ENCODE assay signal across 8 cellular contexts in the genomic region with DNA sequence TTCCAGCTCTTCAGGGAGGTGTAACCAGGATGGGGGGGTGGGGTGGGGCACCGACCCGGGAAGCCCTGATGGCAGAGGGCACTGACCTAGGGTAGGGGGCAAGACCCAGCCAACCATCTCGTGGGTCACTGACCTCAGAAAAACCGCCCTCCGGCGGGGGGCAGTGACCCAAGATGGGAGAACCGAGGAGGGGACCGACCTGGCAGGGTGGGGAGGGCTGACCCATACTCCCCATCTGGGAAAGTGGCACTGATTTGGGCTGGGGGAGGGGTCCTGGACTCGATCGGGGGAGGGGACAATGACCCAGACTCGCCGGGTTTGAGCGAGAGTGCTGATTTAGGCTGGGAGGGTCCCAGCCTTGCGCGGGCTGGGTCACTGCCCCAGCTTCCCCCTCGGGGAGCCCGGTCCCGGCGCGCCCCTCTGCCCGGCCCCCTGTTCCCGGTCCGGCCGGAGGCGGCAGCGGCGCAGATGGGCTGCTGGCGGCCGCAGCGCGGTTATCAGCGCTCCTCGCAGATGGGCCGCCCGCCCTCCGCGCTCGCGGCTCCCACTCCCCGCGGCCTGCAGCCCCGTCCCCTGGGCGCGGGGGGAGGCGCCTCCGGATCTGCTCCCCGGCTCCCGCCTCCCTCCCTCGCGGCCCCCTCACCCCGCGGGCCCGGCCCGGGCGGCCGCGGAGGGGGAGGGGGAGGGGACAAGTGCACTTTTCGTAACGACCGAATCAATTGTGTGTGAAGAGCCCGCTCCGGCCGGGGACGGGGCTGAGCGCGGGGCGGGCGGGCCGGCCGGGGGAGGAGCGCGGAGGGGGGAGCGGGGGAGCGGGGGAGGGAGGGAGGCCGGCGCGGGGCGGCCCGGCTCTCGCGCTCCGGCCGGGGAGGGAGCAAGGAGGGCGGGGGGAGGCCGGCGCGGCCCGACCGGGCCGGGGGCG. TPM values are rescaled to one million over a fixed set of nuclear protein-coding genes. Genes with fewer than 3 reads are reported as not detected.
DNase-seq lines count a peak whose midpoint lies in the region; ATAC-seq and TF ChIP-seq lines count a peak whose summit lies in the region.

No MANE protein-coding gene starts in this region.

- ATAC-seq in SK-N-SH treated with all-trans-retinoic acid at 6 μM for 48 hours (peak; percentile 25; the same call in 2 of the 3 replicates), HG02938 (IDR thresholded peaks at IDR 0.05; ENCODE audit: unreplicated experiment) (no peak)

- H3K4me3 ChIP-seq in choroid plexus epithelial cell (ENCODE audit: low read depth, low read length) = peak overlapping the region; percentile 82
- peak overlapping the region; percentile 35 for H3K4me3 ChIP-seq in mesendoderm (ENCODE audit: low read length)
- peak overlapping the region; percentile 56 for H3K4me3 ChIP-seq in urinary bladder (ENCODE audit: low read depth, low read length)

- no peak overlapping the region for H4K5ac ChIP-seq in mesendoderm (ENCODE audit: low read length)

- H3K4me1 ChIP-seq in mesendoderm (ENCODE audit: control insufficient read depth, low read depth, low read length) = peaks cover 3% of the 10 kb centered on the region
- H3K4me1 ChIP-seq in urinary bladder (ENCODE audit: insufficient read depth) = no peaks in the 10 kb centered on the region

- H3K27me3 ChIP-seq in mesendoderm (ENCODE audit: insufficient read depth, low read length, poor library complexity) = peaks cover 10% of the 10 kb centered on the region

- H4K8ac ChIP-seq in mesendoderm (ENCODE audit: low read depth, low read length) = peak overlapping the region; percentile 58

- H2BK15ac ChIP-seq in mesendoderm (replicated peaks; ENCODE audit: low read depth) = no peak overlapping the region

- H3K27ac ChIP-seq in mesendoderm (ENCODE audit: low read depth, low read length) (no peak overlapping the region), urinary bladder (ENCODE audit: low read depth) (no peak overlapping the region)

- H3K9ac ChIP-seq in mesendoderm (ENCODE audit: low read length) = peak overlapping the region; percentile 67

- TF ChIP-seq CTCF in choroid plexus epithelial cell (conservative IDR thresholded peaks at IDR 0.05; ENCODE audit: low read depth, low read length) = no peak

- no peak overlapping the region for H3K23ac ChIP-seq in mesendoderm (ENCODE audit: low read length)

- H2BK5ac ChIP-seq in mesendoderm (ENCODE audit: low read length) = no peak overlapping the region

- H3K79me1 ChIP-seq in mesendoderm (ENCODE audit: low read length) = no peaks in the 10 kb centered on the region

- DNase-seq in NCI-H524 (lab: John Stamatoyannopoulos, UW) = peak; percentile 47 to 75
- no peak for DNase-seq in NCI-H524 treated with DMSO at 0.1 percent for 48 hours (lab: John Stamatoyannopoulos, UW)
- DNase-seq in choroid plexus epithelial cell (ENCODE audit: low read depth) = no peak
- DNase-seq in mesendoderm = peak; percentile 53
- DNase-seq in amniotic stem cell (lab: John Stamatoyannopoulos, UW) = no peak

- H3K79me2 ChIP-seq in mesendoderm (ENCODE audit: control insufficient read depth, insufficient read depth, low read length) = no peaks in the 10 kb centered on the region

- peak overlapping the region; percentile 45 for H3K4ac ChIP-seq in mesendoderm (ENCODE audit: low read depth, low read length)

- H3K56ac ChIP-seq in mesendoderm (ENCODE audit: low read length) = peak overlapping the region; percentile 83

- H3K18ac ChIP-seq in mesendoderm (ENCODE audit: low read length) = peak overlapping the region; percentile 85

- H2AK5ac ChIP-seq in mesendoderm (ENCODE audit: low read length) = no peak overlapping the region

- peak overlapping the region; percentile 56 for H3K4me2 ChIP-seq in mesendoderm (ENCODE audit: low read length)

- peak overlapping the region; percentile 31 for H2BK120ac ChIP-seq in mesendoderm (ENCODE audit: low read depth, low read length)

- H3K36me3 ChIP-seq in mesendoderm (ENCODE audit: control insufficient read depth, insufficient read depth, low read length) = no peaks in the 10 kb centered on the region
- no peaks in the 10 kb centered on the region for H3K36me3 ChIP-seq in urinary bladder (ENCODE audit: insufficient read depth)

- no CpG with 5 or more reads among the region's 91 CpGs for WGBS in mesendoderm (ENCODE audit: extremely low coverage, insufficient coverage, low lambda C conversion rate)
- 5% methylated on average over 84 of the region's 91 CpGs for WGBS in urinary bladder

TF ChIP-seq in SK-N-SH treated with all-trans-retinoic acid at 6 μM for 48 hours, 23 proteins besides CTCF, POLR2A, EP300 and RAD21 (continues in another document):
- no peak for TF ChIP-seq TOX (CRISPR knock-in tag; IDR thresholded peaks at IDR 0.05; ENCODE audit: borderline replicate concordance)
- TF ChIP-seq ISL1 (CRISPR knock-in tag; IDR thresholded peaks at IDR 0.05) = no peak
- TF ChIP-seq, protein P1, sequence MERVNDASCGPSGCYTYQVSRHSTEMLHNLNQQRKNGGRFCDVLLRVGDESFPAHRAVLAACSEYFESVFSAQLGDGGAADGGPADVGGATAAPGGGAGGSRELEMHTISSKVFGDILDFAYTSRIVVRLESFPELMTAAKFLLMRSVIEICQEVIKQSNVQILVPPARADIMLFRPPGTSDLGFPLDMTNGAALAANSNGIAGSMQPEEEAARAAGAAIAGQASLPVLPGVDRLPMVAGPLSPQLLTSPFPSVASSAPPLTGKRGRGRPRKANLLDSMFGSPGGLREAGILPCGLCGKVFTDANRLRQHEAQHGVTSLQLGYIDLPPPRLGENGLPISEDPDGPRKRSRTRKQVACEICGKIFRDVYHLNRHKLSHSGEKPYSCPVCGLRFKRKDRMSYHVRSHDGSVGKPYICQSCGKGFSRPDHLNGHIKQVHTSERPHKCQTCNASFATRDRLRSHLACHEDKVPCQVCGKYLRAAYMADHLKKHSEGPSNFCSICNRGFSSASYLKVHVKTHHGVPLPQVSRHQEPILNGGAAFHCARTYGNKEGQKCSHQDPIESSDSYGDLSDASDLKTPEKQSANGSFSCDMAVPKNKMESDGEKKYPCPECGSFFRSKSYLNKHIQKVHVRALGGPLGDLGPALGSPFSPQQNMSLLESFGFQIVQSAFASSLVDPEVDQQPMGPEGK (CRISPR knock-in tag; IDR thresholded peaks at IDR 0.05; ENCODE audit: borderline replicate concordance) = no peak
- no peak for TF ChIP-seq ZFP30 (CRISPR knock-in tag; IDR thresholded peaks at IDR 0.05)
- TF ChIP-seq ZC3H10 (CRISPR knock-in tag; IDR thresholded peaks at IDR 0.05) = no peak
- TF ChIP-seq, protein P2, sequence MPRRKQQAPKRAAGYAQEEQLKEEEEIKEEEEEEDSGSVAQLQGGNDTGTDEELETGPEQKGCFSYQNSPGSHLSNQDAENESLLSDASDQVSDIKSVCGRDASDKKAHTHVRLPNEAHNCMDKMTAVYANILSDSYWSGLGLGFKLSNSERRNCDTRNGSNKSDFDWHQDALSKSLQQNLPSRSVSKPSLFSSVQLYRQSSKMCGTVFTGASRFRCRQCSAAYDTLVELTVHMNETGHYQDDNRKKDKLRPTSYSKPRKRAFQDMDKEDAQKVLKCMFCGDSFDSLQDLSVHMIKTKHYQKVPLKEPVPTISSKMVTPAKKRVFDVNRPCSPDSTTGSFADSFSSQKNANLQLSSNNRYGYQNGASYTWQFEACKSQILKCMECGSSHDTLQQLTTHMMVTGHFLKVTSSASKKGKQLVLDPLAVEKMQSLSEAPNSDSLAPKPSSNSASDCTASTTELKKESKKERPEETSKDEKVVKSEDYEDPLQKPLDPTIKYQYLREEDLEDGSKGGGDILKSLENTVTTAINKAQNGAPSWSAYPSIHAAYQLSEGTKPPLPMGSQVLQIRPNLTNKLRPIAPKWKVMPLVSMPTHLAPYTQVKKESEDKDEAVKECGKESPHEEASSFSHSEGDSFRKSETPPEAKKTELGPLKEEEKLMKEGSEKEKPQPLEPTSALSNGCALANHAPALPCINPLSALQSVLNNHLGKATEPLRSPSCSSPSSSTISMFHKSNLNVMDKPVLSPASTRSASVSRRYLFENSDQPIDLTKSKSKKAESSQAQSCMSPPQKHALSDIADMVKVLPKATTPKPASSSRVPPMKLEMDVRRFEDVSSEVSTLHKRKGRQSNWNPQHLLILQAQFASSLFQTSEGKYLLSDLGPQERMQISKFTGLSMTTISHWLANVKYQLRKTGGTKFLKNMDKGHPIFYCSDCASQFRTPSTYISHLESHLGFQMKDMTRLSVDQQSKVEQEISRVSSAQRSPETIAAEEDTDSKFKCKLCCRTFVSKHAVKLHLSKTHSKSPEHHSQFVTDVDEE (CRISPR knock-in tag; IDR thresholded peaks at IDR 0.05) = no peak
- no peak for TF ChIP-seq RARB (CRISPR knock-in tag; IDR thresholded peaks at IDR 0.05)
- TF ChIP-seq ZNF8 (CRISPR knock-in tag; IDR thresholded peaks at IDR 0.05) = no peak
- no peak for TF ChIP-seq ESRRG (CRISPR knock-in tag; IDR thresholded peaks at IDR 0.05)
- no peak for TF ChIP-seq TCF4 (CRISPR knock-in tag; IDR thresholded peaks at IDR 0.05; ENCODE audit: borderline replicate concordance)
- TF ChIP-seq, protein P3, sequence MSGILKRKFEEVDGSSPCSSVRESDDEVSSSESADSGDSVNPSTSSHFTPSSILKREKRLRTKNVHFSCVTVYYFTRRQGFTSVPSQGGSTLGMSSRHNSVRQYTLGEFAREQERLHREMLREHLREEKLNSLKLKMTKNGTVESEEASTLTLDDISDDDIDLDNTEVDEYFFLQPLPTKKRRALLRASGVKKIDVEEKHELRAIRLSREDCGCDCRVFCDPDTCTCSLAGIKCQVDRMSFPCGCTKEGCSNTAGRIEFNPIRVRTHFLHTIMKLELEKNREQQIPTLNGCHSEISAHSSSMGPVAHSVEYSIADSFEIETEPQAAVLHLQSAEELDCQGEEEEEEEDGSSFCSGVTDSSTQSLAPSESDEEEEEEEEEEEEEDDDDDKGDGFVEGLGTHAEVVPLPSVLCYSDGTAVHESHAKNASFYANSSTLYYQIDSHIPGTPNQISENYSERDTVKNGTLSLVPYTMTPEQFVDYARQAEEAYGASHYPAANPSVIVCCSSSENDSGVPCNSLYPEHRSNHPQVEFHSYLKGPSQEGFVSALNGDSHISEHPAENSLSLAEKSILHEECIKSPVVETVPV (CRISPR knock-in tag; IDR thresholded peaks at IDR 0.05) = no peak
- no peak for TF ChIP-seq OSR1 (CRISPR knock-in tag; IDR thresholded peaks at IDR 0.05)
- no peak for TF ChIP-seq GLIS3 (CRISPR knock-in tag; IDR thresholded peaks at IDR 0.05)
- no peak for TF ChIP-seq PPARA (CRISPR knock-in tag; IDR thresholded peaks at IDR 0.05; ENCODE audit: borderline replicate concordance)
- TF ChIP-seq ZNF70 (CRISPR knock-in tag; IDR thresholded peaks at IDR 0.05) = no peak

RNA-seq across cellular contexts. Expression of a gene that starts 2.2 kb away (rescaled TPM):
- 9.5 TPM for polyA plus RNA-seq in mesendoderm (2013, experiment 1 of 2)
- 9.0 TPM for polyA plus RNA-seq in mesendoderm (2013, experiment 2 of 2)
- 9.1 TPM for total RNA-seq in urinary bladder
- polyA plus RNA-seq in urinary bladder = 11.5 TPM

Comparison
In these comparisons a context has a peak if more than half of its experiments do, and no peak if none do; other contexts are left out.
1. DNase-seq: peak in NCI-H524 (2 of 2) and mesendoderm (single experiment); none in NCI-H524 treated with DMSO at 0.1 percent for 48 hours (single experiment), choroid plexus epithelial cell (single experiment) and amniotic stem cell (single experiment).
2. Peak in every context shown above with its lines, with median percentiles within 50 percentile points of each other: H3K4me3 ChIP-seq.